Comparison of ENCODE assay signal across 8 cellular contexts in the genomic region with DNA sequence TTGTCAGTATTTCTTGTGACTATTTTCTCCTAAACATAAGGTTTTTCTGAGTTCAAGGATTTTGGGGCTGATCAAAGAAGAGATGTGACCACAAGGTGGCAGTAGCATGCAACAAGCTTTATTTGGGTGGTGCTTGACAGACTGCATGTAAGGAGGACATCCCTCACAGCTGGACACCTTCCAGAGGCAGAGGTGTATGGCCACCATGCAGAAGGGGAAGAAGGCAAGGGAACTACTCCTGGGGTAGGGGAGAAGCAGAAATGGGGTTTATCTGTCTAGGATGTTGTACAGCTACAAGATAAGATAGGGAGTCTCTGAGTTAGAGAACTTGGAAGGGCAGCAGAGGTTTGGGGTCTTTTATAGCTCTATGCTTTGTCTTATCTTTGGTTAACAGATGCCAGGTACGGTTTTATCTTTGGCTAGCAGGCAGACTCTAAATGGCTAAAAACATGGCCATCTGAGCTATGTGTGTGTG. TPM values are rescaled to one million over a fixed set of nuclear protein-coding genes. Genes with fewer than 3 reads are reported as not detected.
DNase-seq lines count a peak whose midpoint lies in the region; ATAC-seq and TF ChIP-seq lines count a peak whose summit lies in the region.

No MANE protein-coding gene starts in this region.

- H3K4me3 ChIP-seq in choroid plexus epithelial cell (ENCODE audit: low read depth, low read length), result no peak overlapping the region
- H3K4me3 ChIP-seq in left lung, result no peak overlapping the region

- ATAC-seq in GM18861 (IDR thresholded peaks at IDR 0.05; ENCODE audit: unreplicated experiment) (peak; percentile 46), HG03342 (IDR thresholded peaks at IDR 0.05; ENCODE audit: unreplicated experiment) (peak; percentile 49), left lung (peak; percentile 77)

- H3K27me3 ChIP-seq in left lung, result no peaks in the 10 kb centered on the region

- H3K9me3 ChIP-seq in left lung, result no peaks in the 10 kb centered on the region

- peaks cover 0 to 17% of the 10 kb centered on the region in 2 donors for H3K4me1 ChIP-seq in left lung

- intact Hi-C loops in left lung (cut with DNase I), result loop anchor here in 1 of 2 donors (5.0 kb wide), 1 partner anchor 155 kb away; no protein-coding TSS in a partner anchor

- no peak overlapping the region for H3K27ac ChIP-seq in left lung

- DNase-seq in AG09319 (ENCODE audit: extremely low read depth, low read depth), result peak; percentile 56
- peak; percentile 67 to 82 for DNase-seq in NCI-H446 (lab: John Stamatoyannopoulos, UW)
- DNase-seq in activated CD4-positive, alpha-beta T cell treated with anti-CD3 and anti-CD28 coated beads for 24 hours (ENCODE audit: low read depth in 2 of 2), result peak; percentile 52 to 68
- peak; percentile 93 for DNase-seq in choroid plexus epithelial cell (ENCODE audit: low read depth)
- peak in 1 of 2 donors; percentile 64 for DNase-seq in left lung
- peak; percentile 46 to 75 (median 61) for DNase-seq in stimulated activated CD4-positive, alpha-beta T cell treated with anti-CD3 and anti-CD28 coated beads, TNF-alpha, amount 100 ng/mL, for 48 hours (ENCODE audit: low read depth in 3 of 3)

- H3K36me3 ChIP-seq in left lung, result peaks cover 0 to 14% of the 10 kb centered on the region in 2 donors

- TF ChIP-seq CTCF in AG09319 (IDR thresholded peaks at IDR 0.05; ENCODE audit: low read depth, low read length) (peak; percentile 76), choroid plexus epithelial cell (conservative IDR thresholded peaks at IDR 0.05; ENCODE audit: low read depth, low read length) (peak; percentile 87), left lung (IDR thresholded peaks at IDR 0.05) (peak; percentile 75 to 76)

RNA-seq across cellular contexts. Expression of a gene that starts 5.1 kb away (rescaled TPM):
- total RNA-seq in left lung, result 10 to 100 TPM; 37.2 to 42.9 TPM

RNA-seq across cellular contexts. Expression of a gene that starts 24.6 kb away (rescaled TPM):
- total RNA-seq in left lung, result 10 to 100 TPM; 14.0 to 28.1 TPM
